Comparison of ENCODE assay signal across 22 cellular contexts in the genomic region with DNA sequence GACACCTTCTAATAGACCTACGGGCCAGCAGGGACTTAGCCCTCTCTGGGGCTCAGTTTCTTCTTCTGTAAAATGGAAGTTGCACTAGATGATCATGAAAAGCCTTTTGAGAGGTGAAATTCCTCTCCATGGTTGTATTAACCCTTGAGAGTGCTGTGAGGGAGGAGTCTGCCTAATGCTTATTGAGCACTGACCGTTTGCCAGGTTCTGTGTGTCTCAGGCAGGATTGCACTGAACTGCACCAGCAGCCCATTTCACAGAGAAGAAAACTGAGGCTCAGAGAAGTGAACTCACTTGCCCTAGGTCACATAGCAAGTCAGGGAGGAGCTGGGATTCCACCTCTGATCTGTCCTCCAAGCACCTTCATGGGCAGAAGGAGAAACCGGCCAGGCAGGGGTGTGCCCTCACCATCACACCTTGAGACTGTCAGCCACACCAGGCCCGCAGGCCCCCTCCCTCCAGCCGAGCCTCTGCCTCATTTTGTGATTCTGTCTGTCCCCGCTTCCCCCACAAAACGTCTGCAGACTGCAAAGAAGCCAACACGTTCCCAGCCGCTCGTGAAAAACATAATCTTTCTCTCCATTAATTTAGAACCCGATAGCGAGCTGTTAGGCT. TPM values are rescaled to one million over a fixed set of nuclear protein-coding genes. Genes with fewer than 3 reads are reported as not detected.
"Had no signal": no experiment of that assay in that cellular context is flagged by ENCODE, and none has a peak within 500 bp of the region (broad histone marks: within the 10 kb centered on the region; RNA-seq: fewer than 3 reads in every experiment).

No MANE protein-coding gene starts in this region.

- H3K27me3 ChIP-seq: foreskin keratinocyte, hepatocyte, upper lobe of left lung, uterus had no signal

- H3K27ac ChIP-seq: foreskin keratinocyte, hepatocyte, neutrophil, upper lobe of left lung, uterus had no signal

- H3K4me1 ChIP-seq: upper lobe of left lung had no signal

- H3K9me3 ChIP-seq: neutrophil, upper lobe of left lung, uterus had no signal

- DNase-seq: effector CD4-positive, alpha-beta T cell; endodermal cell; erythroblast; foreskin keratinocyte; left colon; mesendoderm; naive thymus-derived CD4-positive, alpha-beta T cell; stimulated activated CD4-positive, alpha-beta T cell treated with anti-CD3 and anti-CD28 coated beads, Interleukin-15, amount 100 ng/mL, for 24 hours; stimulated activated CD4-positive, alpha-beta T cell treated with anti-CD3 and anti-CD28 coated beads, Interleukin-1b, Interleukin-23, amount 100 ng/mL, for 48 hours; stimulated activated CD4-positive, alpha-beta T cell treated with anti-CD3 and anti-CD28 coated beads, Interleukin-4, amount 100 ng/mL, for 24 hours; stimulated activated naive B cell treated with anti-CD40 and anti-IgM and Interleukin-4, amounts not matched to agents 10 μg/mL and 1 μg/mL and 100 μg/mL, for 72 hours; uterus had no signal

- H3K27ac Mint-ChIP-seq: endodermal cell; naive thymus-derived CD4-positive, alpha-beta T cell; stimulated activated naive B cell treated with anti-CD40 and anti-IgM and Interleukin-4, amounts not matched to agents 10 μg/mL and 1 μg/mL and 100 μg/mL, for 72 hours had no signal

- H3K36me3 Mint-ChIP-seq: naive thymus-derived CD4-positive, alpha-beta T cell; stimulated activated naive B cell treated with anti-CD40 and anti-IgM and Interleukin-4, amounts not matched to agents 10 μg/mL and 1 μg/mL and 100 μg/mL, for 72 hours had no signal

- FAIRE-seq: endothelial cell of umbilical vein, kidney had no signal

- H2AFZ ChIP-seq: hepatocyte had no signal

- H3K36me3 ChIP-seq: neutrophil, upper lobe of left lung, uterus had no signal

- ATAC-seq: foreskin keratinocyte; left colon; naive thymus-derived CD4-positive, alpha-beta T cell; right cardiac atrium; stimulated activated naive B cell treated with anti-CD40 and anti-IgM and Interleukin-4, amounts not matched to agents 10 μg/mL and 1 μg/mL and 100 μg/mL, for 72 hours had no signal

- H3K79me2 ChIP-seq: hepatocyte had no signal

- H3K4me3 Mint-ChIP-seq: endodermal cell; naive thymus-derived CD4-positive, alpha-beta T cell; stimulated activated naive B cell treated with anti-CD40 and anti-IgM and Interleukin-4, amounts not matched to agents 10 μg/mL and 1 μg/mL and 100 μg/mL, for 72 hours had no signal

- H3K9me3 Mint-ChIP-seq: endodermal cell; naive thymus-derived CD4-positive, alpha-beta T cell; stimulated activated naive B cell treated with anti-CD40 and anti-IgM and Interleukin-4, amounts not matched to agents 10 μg/mL and 1 μg/mL and 100 μg/mL, for 72 hours had no signal

- H3K4me2 ChIP-seq: hepatocyte had no signal

- H3K27me3 Mint-ChIP-seq: naive thymus-derived CD4-positive, alpha-beta T cell had no signal

- H3K4me3 ChIP-seq: coronary artery, hepatocyte, upper lobe of left lung, uterus had no signal

RNA-seq across cellular contexts. Expression of a gene that starts 46.2 kb away (rescaled TPM):
- total RNA-seq: dermis microvascular lymphatic vessel endothelial cell; endodermal cell; lung microvascular endothelial cell; naive thymus-derived CD4-positive, alpha-beta T cell had no signal
- polyA plus RNA-seq: naive thymus-derived CD4-positive, alpha-beta T cell; neural cell had no signal

RNA-seq across cellular contexts. Expression of a gene that starts 49.3 kb away (rescaled TPM):
- polyA plus RNA-seq: naive thymus-derived CD4-positive, alpha-beta T cell; neural cell had no signal
